2 cellular contexts compared by ENCODE assay signal in genomic region chr13:103859952-103860351, GRCh38.
TF ChIP-seq lines count a peak whose summit lies in the region.

No MANE protein-coding gene starts in this region.

TF ChIP-seq in GM23338, 12 proteins besides CTCF, POLR2A, EP300 and RAD21 (continued from another document):
- TF ChIP-seq, protein P1, sequence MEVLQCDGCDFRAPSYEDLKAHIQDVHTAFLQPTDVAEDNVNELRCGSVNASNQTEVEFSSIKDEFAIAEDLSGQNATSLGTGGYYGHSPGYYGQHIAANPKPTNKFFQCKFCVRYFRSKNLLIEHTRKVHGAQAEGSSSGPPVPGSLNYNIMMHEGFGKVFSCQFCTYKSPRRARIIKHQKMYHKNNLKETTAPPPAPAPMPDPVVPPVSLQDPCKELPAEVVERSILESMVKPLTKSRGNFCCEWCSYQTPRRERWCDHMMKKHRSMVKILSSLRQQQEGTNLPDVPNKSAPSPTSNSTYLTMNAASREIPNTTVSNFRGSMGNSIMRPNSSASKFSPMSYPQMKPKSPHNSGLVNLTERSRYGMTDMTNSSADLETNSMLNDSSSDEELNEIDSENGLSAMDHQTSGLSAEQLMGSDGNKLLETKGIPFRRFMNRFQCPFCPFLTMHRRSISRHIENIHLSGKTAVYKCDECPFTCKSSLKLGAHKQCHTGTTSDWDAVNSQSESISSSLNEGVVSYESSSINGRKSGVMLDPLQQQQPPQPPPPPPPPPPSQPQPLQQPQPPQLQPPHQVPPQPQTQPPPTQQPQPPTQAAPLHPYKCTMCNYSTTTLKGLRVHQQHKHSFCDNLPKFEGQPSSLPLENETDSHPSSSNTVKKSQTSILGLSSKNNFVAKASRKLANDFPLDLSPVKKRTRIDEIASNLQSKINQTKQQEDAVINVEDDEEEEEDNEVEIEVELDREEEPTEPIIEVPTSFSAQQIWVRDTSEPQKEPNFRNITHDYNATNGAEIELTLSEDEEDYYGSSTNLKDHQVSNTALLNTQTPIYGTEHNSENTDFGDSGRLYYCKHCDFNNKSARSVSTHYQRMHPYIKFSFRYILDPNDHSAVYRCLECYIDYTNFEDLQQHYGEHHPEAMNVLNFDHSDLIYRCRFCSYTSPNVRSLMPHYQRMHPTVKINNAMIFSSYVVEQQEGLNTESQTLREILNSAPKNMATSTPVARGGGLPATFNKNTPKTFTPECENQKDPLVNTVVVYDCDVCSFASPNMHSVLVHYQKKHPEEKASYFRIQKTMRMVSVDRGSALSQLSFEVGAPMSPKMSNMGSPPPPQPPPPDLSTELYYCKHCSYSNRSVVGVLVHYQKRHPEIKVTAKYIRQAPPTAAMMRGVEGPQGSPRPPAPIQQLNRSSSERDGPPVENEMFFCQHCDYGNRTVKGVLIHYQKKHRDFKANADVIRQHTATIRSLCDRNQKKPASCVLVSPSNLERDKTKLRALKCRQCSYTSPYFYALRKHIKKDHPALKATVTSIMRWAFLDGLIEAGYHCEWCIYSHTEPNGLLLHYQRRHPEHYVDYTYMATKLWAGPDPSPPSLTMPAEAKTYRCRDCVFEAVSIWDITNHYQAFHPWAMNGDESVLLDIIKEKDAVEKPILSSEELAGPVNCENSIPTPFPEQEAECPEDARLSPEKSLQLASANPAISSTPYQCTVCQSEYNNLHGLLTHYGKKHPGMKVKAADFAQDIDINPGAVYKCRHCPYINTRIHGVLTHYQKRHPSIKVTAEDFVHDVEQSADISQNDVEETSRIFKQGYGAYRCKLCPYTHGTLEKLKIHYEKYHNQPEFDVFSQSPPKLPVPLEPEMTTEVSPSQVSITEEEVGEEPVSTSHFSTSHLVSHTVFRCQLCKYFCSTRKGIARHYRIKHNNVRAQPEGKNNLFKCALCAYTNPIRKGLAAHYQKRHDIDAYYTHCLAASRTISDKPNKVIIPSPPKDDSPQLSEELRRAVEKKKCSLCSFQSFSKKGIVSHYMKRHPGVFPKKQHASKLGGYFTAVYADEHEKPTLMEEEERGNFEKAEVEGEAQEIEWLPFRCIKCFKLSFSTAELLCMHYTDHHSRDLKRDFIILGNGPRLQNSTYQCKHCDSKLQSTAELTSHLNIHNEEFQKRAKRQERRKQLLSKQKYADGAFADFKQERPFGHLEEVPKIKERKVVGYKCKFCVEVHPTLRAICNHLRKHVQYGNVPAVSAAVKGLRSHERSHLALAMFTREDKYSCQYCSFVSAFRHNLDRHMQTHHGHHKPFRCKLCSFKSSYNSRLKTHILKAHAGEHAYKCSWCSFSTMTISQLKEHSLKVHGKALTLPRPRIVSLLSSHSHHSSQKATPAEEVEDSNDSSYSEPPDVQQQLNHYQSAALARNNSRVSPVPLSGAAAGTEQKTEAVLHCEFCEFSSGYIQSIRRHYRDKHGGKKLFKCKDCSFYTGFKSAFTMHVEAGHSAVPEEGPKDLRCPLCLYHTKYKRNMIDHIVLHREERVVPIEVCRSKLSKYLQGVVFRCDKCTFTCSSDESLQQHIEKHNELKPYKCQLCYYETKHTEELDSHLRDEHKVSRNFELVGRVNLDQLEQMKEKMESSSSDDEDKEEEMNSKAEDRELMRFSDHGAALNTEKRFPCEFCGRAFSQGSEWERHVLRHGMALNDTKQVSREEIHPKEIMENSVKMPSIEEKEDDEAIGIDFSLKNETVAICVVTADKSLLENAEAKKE (CRISPR knock-in tag; IDR thresholded peaks at IDR 0.05), result no peak
- TF ChIP-seq JUNB (IDR thresholded peaks at IDR 0.05; ENCODE audit: unreplicated experiment) (no peak), NANOG (IDR thresholded peaks at IDR 0.05; ENCODE audit: borderline replicate concordance) (no peak), STAT1 (IDR thresholded peaks at IDR 0.05; ENCODE audit: unreplicated experiment) (no peak), POLR2AphosphoS5 (IDR thresholded peaks at IDR 0.05; ENCODE audit: low read depth) (no peak), EZH2phosphoT487 (IDR thresholded peaks at IDR 0.05; ENCODE audit: unreplicated experiment) (no peak), ZNF331 (CRISPR knock-in tag; IDR thresholded peaks at IDR 0.05; ENCODE audit: low read depth) (no peak), ETS1 (IDR thresholded peaks at IDR 0.05) (no peak), ZNF114 (CRISPR knock-in tag; IDR thresholded peaks at IDR 0.05) (no peak), REST (IDR thresholded peaks at IDR 0.05; ENCODE audit: unreplicated experiment) (no peak), EZH2 (IDR thresholded peaks at IDR 0.05; ENCODE audit: low read depth, unreplicated experiment) (no peak)

TF ChIP-seq in GM12878, 131 proteins besides CTCF, POLR2A, EP300 and RAD21 (continued from another document):
- TF ChIP-seq SREBF1 (IDR thresholded peaks at IDR 0.05; ENCODE audit: low read length), result no peak
- TF ChIP-seq ELK1 (IDR thresholded peaks at IDR 0.05; ENCODE audit: low read depth, low read length), result no peak
- TF ChIP-seq NFXL1 (IDR thresholded peaks at IDR 0.05; ENCODE audit: borderline replicate concordance), result no peak
- no peak for TF ChIP-seq YBX1 (IDR thresholded peaks at IDR 0.05)
- no peak for TF ChIP-seq GABPA (IDR thresholded peaks at IDR 0.05; ENCODE audit: low read depth)
- no peak for TF ChIP-seq NFYA (IDR thresholded peaks at IDR 0.05; ENCODE audit: borderline replicate concordance, low read depth, low read length)
- TF ChIP-seq CBFB (IDR thresholded peaks at IDR 0.05; ENCODE audit: low read depth), result no peak
- TF ChIP-seq NFIC (IDR thresholded peaks at IDR 0.05; ENCODE audit: low read depth, low read length), result no peak
